In the genomic region with DNA sequence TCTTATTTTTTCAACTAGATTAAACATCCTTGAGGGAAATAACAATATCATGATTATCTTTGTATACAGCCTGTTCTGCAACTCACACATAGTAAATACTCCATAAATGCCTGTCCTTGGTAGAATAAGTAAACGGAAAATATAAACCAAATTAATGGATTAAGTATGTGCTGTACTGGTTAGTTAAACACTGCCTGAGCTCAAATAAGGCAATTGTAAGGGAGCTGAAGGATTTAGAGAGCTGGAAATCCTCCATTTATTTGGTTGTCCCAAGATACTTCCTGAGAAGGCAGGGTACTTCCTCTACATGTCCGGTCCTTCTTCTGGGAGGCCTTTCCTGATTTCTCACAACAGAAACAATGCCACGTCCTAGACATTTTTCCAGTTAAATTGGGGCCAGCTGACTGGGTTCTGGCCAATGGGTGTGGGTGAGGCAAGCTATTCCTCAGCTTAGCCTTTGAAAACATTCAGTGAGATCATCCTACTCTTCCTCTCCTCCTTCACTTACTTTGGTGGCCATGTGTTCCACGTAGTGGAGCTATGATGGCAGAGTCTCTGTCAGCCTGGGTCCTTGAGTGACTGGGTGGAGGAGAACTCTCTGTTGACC, we compare ENCODE assay signal across 32 cellular contexts.
"Had no signal": no experiment of that assay in that cellular context is flagged by ENCODE, and none has a peak within 500 bp of the region (broad histone marks: within the 10 kb centered on the region; RNA-seq: fewer than 3 reads in every experiment).

No MANE protein-coding gene starts in this region.

- H3K4me3 Mint-ChIP-seq: activated CD4-positive, alpha-beta memory T cell treated with anti-CD3 and anti-CD28 coated beads, Interleukin-2, amount 10 ng/mL, durations not matched to agents 7 days and 5 days; activated CD4-positive, alpha-beta T cell treated with anti-CD3 and anti-CD28 coated beads, Interleukin-2, amount 10 ng/mL, durations not matched to agents 24 days and 14 days; activated naive CD4-positive, alpha-beta T cell treated with anti-CD3 and anti-CD28 coated beads, Interleukin-2, amount 10 ng/mL, durations not matched to agents 7 days and 5 days; activated naive CD8-positive, alpha-beta T cell treated with anti-CD3 and anti-CD28 coated beads, Interleukin-2, amount 10 ng/mL, durations not matched to agents 7 days and 5 days; activated T-cell treated with anti-CD3 and anti-CD28 coated beads, Interleukin-2, amount 50 U/mL, for 24 hours; natural killer cell; neural progenitor cell; stimulated activated naive B cell treated with anti-CD40 and anti-IgM and Interleukin-4, amounts not matched to agents 10 μg/mL and 1 μg/mL and 100 μg/mL, for 72 hours; T-helper 1 cell treated with Interleukin-12 subunit alpha and Interleukin-12 subunit beta and Interleukin-4 antibody, amounts not matched to agents 30 μg/mL and 1 μg/mL, for 36 hours had no signal

- H3K27me3 ChIP-seq: brain microvascular endothelial cell, esophagus squamous epithelium, neural progenitor cell, right atrium auricular region, stomach, tibial artery had no signal

- H3K27ac ChIP-seq: brain microvascular endothelial cell, esophagus squamous epithelium, neural progenitor cell, parathyroid adenoma, right atrium auricular region, stomach, tibial artery, WERI-Rb-1 had no signal

- H3K36me3 ChIP-seq: brain microvascular endothelial cell, neural progenitor cell, right atrium auricular region, WERI-Rb-1 had no signal

- H3K4me1 Mint-ChIP-seq: activated CD4-positive, alpha-beta memory T cell treated with anti-CD3 and anti-CD28 coated beads, Interleukin-2, amount 10 ng/mL, durations not matched to agents 7 days and 5 days; activated CD4-positive, alpha-beta T cell treated with anti-CD3 and anti-CD28 coated beads, Interleukin-2, amount 10 ng/mL, durations not matched to agents 24 days and 14 days; activated naive CD4-positive, alpha-beta T cell treated with anti-CD3 and anti-CD28 coated beads, Interleukin-2, amount 10 ng/mL, durations not matched to agents 7 days and 5 days; activated naive CD8-positive, alpha-beta T cell treated with anti-CD3 and anti-CD28 coated beads, Interleukin-2, amount 10 ng/mL, durations not matched to agents 7 days and 5 days had no signal

- ATAC-seq: activated CD4-positive, CD25-positive, alpha-beta regulatory T cell treated with anti-CD3 and anti-CD28 coated beads, Interleukin-2, amount 50 U/mL, for 24 hours; left colon; natural killer cell; stimulated activated naive B cell treated with anti-CD40 and anti-IgM and Interleukin-4, amounts not matched to agents 10 μg/mL and 1 μg/mL and 100 μg/mL, for 72 hours had no signal

- H2AFZ ChIP-seq: neural progenitor cell, parathyroid adenoma had no signal

- H3K9me3 Mint-ChIP-seq: activated CD4-positive, alpha-beta memory T cell treated with anti-CD3 and anti-CD28 coated beads, Interleukin-2, amount 10 ng/mL, durations not matched to agents 7 days and 5 days; activated CD4-positive, alpha-beta T cell treated with anti-CD3 and anti-CD28 coated beads, Interleukin-2, amount 10 ng/mL, durations not matched to agents 24 days and 14 days; activated naive CD4-positive, alpha-beta T cell treated with anti-CD3 and anti-CD28 coated beads, Interleukin-2, amount 10 ng/mL, durations not matched to agents 7 days and 5 days; activated naive CD8-positive, alpha-beta T cell treated with anti-CD3 and anti-CD28 coated beads, Interleukin-2, amount 10 ng/mL, durations not matched to agents 7 days and 5 days; activated T-cell treated with anti-CD3 and anti-CD28 coated beads, Interleukin-2, amount 50 U/mL, for 24 hours; natural killer cell; neural progenitor cell; stimulated activated naive B cell treated with anti-CD40 and anti-IgM and Interleukin-4, amounts not matched to agents 10 μg/mL and 1 μg/mL and 100 μg/mL, for 72 hours; T-helper 1 cell treated with Interleukin-12 subunit alpha and Interleukin-12 subunit beta and Interleukin-4 antibody, amounts not matched to agents 30 μg/mL and 1 μg/mL, for 36 hours had no signal

- H3K27ac Mint-ChIP-seq: activated CD4-positive, alpha-beta memory T cell treated with anti-CD3 and anti-CD28 coated beads, Interleukin-2, amount 10 ng/mL, durations not matched to agents 7 days and 5 days; activated CD4-positive, alpha-beta T cell treated with anti-CD3 and anti-CD28 coated beads, Interleukin-2, amount 10 ng/mL, durations not matched to agents 24 days and 14 days; activated naive CD4-positive, alpha-beta T cell treated with anti-CD3 and anti-CD28 coated beads, Interleukin-2, amount 10 ng/mL, durations not matched to agents 7 days and 5 days; activated naive CD8-positive, alpha-beta T cell treated with anti-CD3 and anti-CD28 coated beads, Interleukin-2, amount 10 ng/mL, durations not matched to agents 7 days and 5 days; activated T-cell treated with anti-CD3 and anti-CD28 coated beads, Interleukin-2, amount 50 U/mL, for 24 hours; natural killer cell; neural progenitor cell; stimulated activated naive B cell treated with anti-CD40 and anti-IgM and Interleukin-4, amounts not matched to agents 10 μg/mL and 1 μg/mL and 100 μg/mL, for 72 hours; T-helper 1 cell treated with Interleukin-12 subunit alpha and Interleukin-12 subunit beta and Interleukin-4 antibody, amounts not matched to agents 30 μg/mL and 1 μg/mL, for 36 hours had no signal

- DNase-seq: activated CD4-positive, alpha-beta memory T cell treated with anti-CD3 and anti-CD28 coated beads, Interleukin-2, amount 10 ng/mL, durations not matched to agents 7 days and 5 days; activated CD8-positive, alpha-beta memory T cell treated with anti-CD3 and anti-CD28 coated beads, Interleukin-2, amount 50 U/mL, for 48 hours; activated gamma-delta T cell; activated naive CD4-positive, alpha-beta T cell treated with anti-CD3 and anti-CD28 coated beads, Interleukin-2, amount 10 ng/mL, durations not matched to agents 7 days and 5 days; activated naive CD8-positive, alpha-beta T cell treated with anti-CD3 and anti-CD28 coated beads, Interleukin-2, amount 10 ng/mL, durations not matched to agents 7 days and 5 days; activated T-cell treated with anti-CD3 and anti-CD28 coated beads, Interleukin-2, amount 50 U/mL, for 24 hours; amniotic stem cell; brain microvascular endothelial cell; cortex of kidney; esophagus squamous epithelium; head of caudate nucleus; hippocampal formation; kidney; left colon; mesendoderm; natural killer cell; occipital lobe; stimulated activated CD4-positive, alpha-beta T cell treated with anti-CD3 and anti-CD28 coated beads, Interleukin-1b, Interleukin-23, amount 100 ng/mL, for 48 hours; stimulated activated naive B cell treated with anti-CD40 and anti-IgM and Interleukin-4, amounts not matched to agents 10 μg/mL and 1 μg/mL and 100 μg/mL, for 72 hours; stomach; T-helper 9 cell; tibial artery; WERI-Rb-1 had no signal

- H3K4me1 ChIP-seq: parathyroid adenoma had no signal

- H3K4me2 ChIP-seq: neural progenitor cell had no signal

- H3K9ac ChIP-seq: neural progenitor cell, parathyroid adenoma had no signal

- H3K4me3 ChIP-seq: esophagus squamous epithelium, neural progenitor cell, right atrium auricular region, smooth muscle cell, stomach, tibial artery had no signal

- H3K79me2 ChIP-seq: parathyroid adenoma had no signal

- FAIRE-seq: astrocyte, kidney, TTC549 had no signal

- H3K27me3 Mint-ChIP-seq: activated CD4-positive, alpha-beta memory T cell treated with anti-CD3 and anti-CD28 coated beads, Interleukin-2, amount 10 ng/mL, durations not matched to agents 7 days and 5 days; activated CD4-positive, alpha-beta T cell treated with anti-CD3 and anti-CD28 coated beads, Interleukin-2, amount 10 ng/mL, durations not matched to agents 24 days and 14 days; activated naive CD4-positive, alpha-beta T cell treated with anti-CD3 and anti-CD28 coated beads, Interleukin-2, amount 10 ng/mL, durations not matched to agents 7 days and 5 days; activated naive CD8-positive, alpha-beta T cell treated with anti-CD3 and anti-CD28 coated beads, Interleukin-2, amount 10 ng/mL, durations not matched to agents 7 days and 5 days; activated T-cell treated with anti-CD3 and anti-CD28 coated beads, Interleukin-2, amount 50 U/mL, for 24 hours; stimulated activated naive B cell treated with anti-CD40 and anti-IgM and Interleukin-4, amounts not matched to agents 10 μg/mL and 1 μg/mL and 100 μg/mL, for 72 hours had no signal

- H3K9me3 ChIP-seq: esophagus squamous epithelium, right atrium auricular region, stomach, tibial artery had no signal
